20 cellular contexts compared by ENCODE assay signal in the genomic region with DNA sequence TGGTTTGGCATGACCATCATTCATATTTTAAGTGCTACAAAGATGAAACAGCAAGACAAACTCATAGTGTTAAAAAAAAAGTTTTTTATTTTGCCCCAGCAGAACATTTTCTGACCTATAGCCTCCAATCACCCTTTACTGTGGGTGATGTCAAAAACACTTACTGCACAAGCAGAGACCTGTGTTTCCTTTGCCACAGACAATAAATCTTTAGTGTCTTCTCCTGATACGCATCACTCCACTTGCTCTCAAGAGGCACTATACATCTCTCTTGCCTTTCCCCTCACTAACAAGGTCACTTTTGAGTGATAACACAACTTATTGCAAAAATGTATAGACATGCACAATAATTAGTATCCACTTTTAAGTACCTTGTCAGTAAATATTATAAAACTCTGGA.
A peak's percentile ranks its signal among the peaks of the same experiment; 100 is the strongest.
DNase-seq lines count a peak whose midpoint lies in the region; ATAC-seq, FAIRE-seq and TF ChIP-seq lines count a peak whose summit lies in the region.
"Had no signal": no experiment of that assay in that cellular context is flagged by ENCODE, and none has a peak within 500 bp of the region (broad histone marks: within the 10 kb centered on the region; RNA-seq: fewer than 3 reads in every experiment).

No MANE protein-coding gene starts in this region.

- H3K4me3 Mint-ChIP-seq in T-helper 17 cell, result no peak overlapping the region
- H3K4me3 Mint-ChIP-seq in activated naive CD8-positive, alpha-beta T cell treated with anti-CD3 and anti-CD28 coated beads, Interleukin-2, amount 50 U/mL, for 24 hours, result no peak overlapping the region
- no peak overlapping the region for H3K4me3 Mint-ChIP-seq in activated CD4-positive, alpha-beta T cell treated with anti-CD3 and anti-CD28 coated beads, Interleukin-2, amount 10 ng/mL, durations not matched to agents 24 days and 14 days
- H3K4me3 Mint-ChIP-seq: CD8-positive, alpha-beta T cell; H9 had no signal

- 99% methylated on average over 1 of the region's 1 CpG for WGBS in right cardiac atrium
- WGBS in gastroesophageal sphincter (ENCODE audit: low coverage in 1 of 2), 2 donors, result 50 to 75% methylated on average over 1 of the region's 1 CpG

- no peaks in the 10 kb centered on the region for H3K27me3 ChIP-seq in cardiac muscle cell
- H3K27me3 ChIP-seq in right cardiac atrium (ENCODE audit: control insufficient read depth, insufficient read depth), result no peaks in the 10 kb centered on the region
- no peaks in the 10 kb centered on the region for H3K27me3 ChIP-seq in gastroesophageal sphincter
- H3K27me3 ChIP-seq: BE2C had no signal

- no peaks in the 10 kb centered on the region for H3K27me3 Mint-ChIP-seq in T-helper 17 cell
- H3K27me3 Mint-ChIP-seq in activated naive CD8-positive, alpha-beta T cell treated with anti-CD3 and anti-CD28 coated beads, Interleukin-2, amount 50 U/mL, for 24 hours, result no peaks in the 10 kb centered on the region
- no peaks in the 10 kb centered on the region for H3K27me3 Mint-ChIP-seq in activated CD4-positive, alpha-beta T cell treated with anti-CD3 and anti-CD28 coated beads, Interleukin-2, amount 10 ng/mL, durations not matched to agents 24 days and 14 days

- no peak overlapping the region for H3K4me3 ChIP-seq in cardiac muscle cell
- H3K4me3 ChIP-seq in right cardiac atrium (ENCODE audit: low read length), result no peak overlapping the region
- no peak overlapping the region for H3K4me3 ChIP-seq in gastroesophageal sphincter

- peak overlapping the region; percentile 57 for H3K27ac Mint-ChIP-seq in T-helper 17 cell
- no peak overlapping the region for H3K27ac Mint-ChIP-seq in activated naive CD8-positive, alpha-beta T cell treated with anti-CD3 and anti-CD28 coated beads, Interleukin-2, amount 50 U/mL, for 24 hours
- H3K27ac Mint-ChIP-seq in activated CD4-positive, alpha-beta T cell treated with anti-CD3 and anti-CD28 coated beads, Interleukin-2, amount 10 ng/mL, durations not matched to agents 24 days and 14 days, result no peak overlapping the region
- H3K27ac Mint-ChIP-seq: CD8-positive, alpha-beta T cell; H9 had no signal

- H3K9me3 Mint-ChIP-seq in activated naive CD8-positive, alpha-beta T cell treated with anti-CD3 and anti-CD28 coated beads, Interleukin-2, amount 50 U/mL, for 24 hours, result no peaks in the 10 kb centered on the region
- H3K9me3 Mint-ChIP-seq in activated CD4-positive, alpha-beta T cell treated with anti-CD3 and anti-CD28 coated beads, Interleukin-2, amount 10 ng/mL, durations not matched to agents 24 days and 14 days, result no peaks in the 10 kb centered on the region
- H3K9me3 Mint-ChIP-seq: CD8-positive, alpha-beta T cell; H9 had no signal

- ATAC-seq in right cardiac atrium (no peak), T-helper 17 cell (no peak), gastroesophageal sphincter (no peak)
- no peak for ATAC-seq in activated naive CD8-positive, alpha-beta T cell treated with anti-CD3 and anti-CD28 coated beads, Interleukin-2, amount 50 U/mL, for 24 hours
- ATAC-seq: CD8-positive, alpha-beta T cell had no signal

- H3K4me1 ChIP-seq in cardiac muscle cell (ENCODE audit: low read depth) (peaks cover 7% of the 10 kb centered on the region), right cardiac atrium (ENCODE audit: control insufficient read depth, insufficient read depth, low read length) (no peaks in the 10 kb centered on the region), gastroesophageal sphincter (peaks cover 0 to 57% (median 17%) of the 10 kb centered on the region in 3 donors)
- H3K4me1 ChIP-seq: BE2C had no signal

- no peak for FAIRE-seq in RCC 7860 (lab: Jason Lieb, UNC)
- FAIRE-seq: A204.1, D721Med, G401.6, GM12891 had no signal

- no peaks in the 10 kb centered on the region for H3K9me3 ChIP-seq in cardiac muscle cell (ENCODE audit: low read depth)
- H3K9me3 ChIP-seq in right cardiac atrium (ENCODE audit: control insufficient read depth, low read length), result no peaks in the 10 kb centered on the region
- no peaks in the 10 kb centered on the region for H3K9me3 ChIP-seq in T-helper 17 cell (ENCODE audit: control insufficient read depth, low read length, poor library complexity, severe bottlenecking)
- H3K9me3 ChIP-seq in gastroesophageal sphincter, result no peaks in the 10 kb centered on the region
- H3K9me3 ChIP-seq: BE2C had no signal

- no peak for TF ChIP-seq EP300 in gastroesophageal sphincter (IDR thresholded peaks at IDR 0.05)

- H3K36me3 ChIP-seq in cardiac muscle cell, result no peaks in the 10 kb centered on the region
- H3K36me3 ChIP-seq in gastroesophageal sphincter, result no peaks in the 10 kb centered on the region
- H3K36me3 ChIP-seq: BE2C had no signal

- TF ChIP-seq CTCF in cardiac muscle cell (IDR thresholded peaks at IDR 0.05; ENCODE audit: low read depth, low read length), result no peak
- no peak for TF ChIP-seq CTCF in gastroesophageal sphincter (IDR thresholded peaks at IDR 0.05)

- intact Hi-C loops in right cardiac atrium (cut with DNase I), result no loop called here
- intact Hi-C loops in activated CD4-positive, alpha-beta T cell treated with anti-CD3 and anti-CD28 coated beads, Interleukin-2, amount 10 ng/mL, durations not matched to agents 24 days and 14 days (cut with micrococcal nuclease), result no loop called here

- H3K27ac ChIP-seq in cardiac muscle cell (peak overlapping the region; percentile 7), right cardiac atrium (ENCODE audit: low read length) (no peak overlapping the region), gastroesophageal sphincter (peak overlapping the region in 3 of 4 donors; percentile 4 to 46 (median 28))
- H3K27ac ChIP-seq: C4-2B had no signal

- no peak for TF ChIP-seq POLR2A in gastroesophageal sphincter (IDR thresholded peaks at IDR 0.05)

- DNase-seq in cardiac muscle cell (ENCODE audit: low read depth in 1 of 2, low spot score in 1 of 2) (no peak), right cardiac atrium (no peak), T-helper 17 cell (no peak), RCC 7860 (ENCODE audit: low spot score) (no peak)
- DNase-seq in activated naive CD8-positive, alpha-beta T cell treated with anti-CD3 and anti-CD28 coated beads, Interleukin-2, amount 50 U/mL, for 24 hours, result no peak
- no peak for DNase-seq in activated CD4-positive, alpha-beta T cell treated with anti-CD3 and anti-CD28 coated beads, Interleukin-2, amount 10 ng/mL, durations not matched to agents 24 days and 14 days
- DNase-seq: BE2C; CD8-positive, alpha-beta T cell; COR-L47; DMS153; DMS79 treated with DMSO at 0.1 percent for 48 hours; EL; GOT3; H9 had no signal

- H3K4me1 Mint-ChIP-seq in T-helper 17 cell, result peaks cover 16% of the 10 kb centered on the region
- no peaks in the 10 kb centered on the region for H3K4me1 Mint-ChIP-seq in activated naive CD8-positive, alpha-beta T cell treated with anti-CD3 and anti-CD28 coated beads, Interleukin-2, amount 50 U/mL, for 24 hours
- H3K4me1 Mint-ChIP-seq in activated CD4-positive, alpha-beta T cell treated with anti-CD3 and anti-CD28 coated beads, Interleukin-2, amount 10 ng/mL, durations not matched to agents 24 days and 14 days, result peaks cover 1% of the 10 kb centered on the region
- H3K4me1 Mint-ChIP-seq: H9 had no signal

- H3K36me3 Mint-ChIP-seq in T-helper 17 cell (ENCODE audit: low read depth), result peaks cover 5% of the 10 kb centered on the region
- no peaks in the 10 kb centered on the region for H3K36me3 Mint-ChIP-seq in activated naive CD8-positive, alpha-beta T cell treated with anti-CD3 and anti-CD28 coated beads, Interleukin-2, amount 50 U/mL, for 24 hours (ENCODE audit: low read depth)
- H3K36me3 Mint-ChIP-seq in activated CD4-positive, alpha-beta T cell treated with anti-CD3 and anti-CD28 coated beads, Interleukin-2, amount 10 ng/mL, durations not matched to agents 24 days and 14 days (ENCODE audit: low read depth), result no peaks in the 10 kb centered on the region
- H3K36me3 Mint-ChIP-seq: CD8-positive, alpha-beta T cell had no signal
